Comparison of ENCODE assay signal across 7 cellular contexts in genomic region chr2:170361359-170361936, GRCh38.
DNase-seq lines count a peak whose midpoint lies in the region; ATAC-seq, FAIRE-seq and TF ChIP-seq lines count a peak whose summit lies in the region.

No MANE protein-coding gene starts in this region.

- peak; percentile 87 for TF ChIP-seq CTCF in Panc1 (IDR thresholded peaks at IDR 0.05)
- peak; percentile 78 for TF ChIP-seq CTCF in cardiac muscle cell (IDR thresholded peaks at IDR 0.05; ENCODE audit: low read depth, low read length)
- TF ChIP-seq CTCF in smooth muscle cell (IDR thresholded peaks at IDR 0.05; ENCODE audit: borderline replicate concordance, insufficient read depth, poor library complexity, severe bottlenecking), result peak; percentile 66

- H3K27me3 ChIP-seq in Panc1 (ENCODE audit: control insufficient read depth, insufficient read depth, low read length) (peaks cover 14% of the 10 kb centered on the region), cardiac muscle cell (peaks cover 26% of the 10 kb centered on the region), smooth muscle cell (ENCODE audit: low read depth) (peaks cover 5% of the 10 kb centered on the region)

- no peaks in the 10 kb centered on the region for H3F3A ChIP-seq in smooth muscle cell (ENCODE audit: low read depth)

- BruUV-seq in Panc1 (replicated peaks; lab: Mats Ljungman, UMichigan), result no TSS peak

- H3K4me1 ChIP-seq in Panc1 (ENCODE audit: control insufficient read depth, insufficient read depth, low read length), result no peaks in the 10 kb centered on the region; the same call in 1 of the 2 replicates
- H3K4me1 ChIP-seq in cardiac muscle cell (ENCODE audit: low read depth), result no peaks in the 10 kb centered on the region
- H3K4me1 ChIP-seq in smooth muscle cell (ENCODE audit: low read depth), result peaks cover 54% of the 10 kb centered on the region

- intact Hi-C loops in Panc1 (cut with micrococcal nuclease; ENCODE audit: unreplicated experiment), result loop anchor here (2.0 kb wide), 1 partner anchor 37 kb away; no protein-coding TSS in a partner anchor

- 13% methylated on average over 4 of the region's 4 CpGs for WGBS in smooth muscle cell (ENCODE audit: low lambda C conversion rate)

- H3K79me2 ChIP-seq in smooth muscle cell (ENCODE audit: low read depth), result no peaks in the 10 kb centered on the region

- no peak overlapping the region for H3K27ac ChIP-seq in Panc1 (ENCODE audit: low read length)
- H3K27ac ChIP-seq in cardiac muscle cell, result no peak overlapping the region
- H3K27ac ChIP-seq in smooth muscle cell (ENCODE audit: low read depth), result no peak overlapping the region

- CTCF ChIA-PET in Panc1 (lab: Charles Lee), result interaction anchor here (0.5 to 1.1 kb wide), 6 partner anchors 8 to 455 kb away, joined by 3 to 6 read pairs (median 3); partner anchors contain the start of gene GAD1

- peak; percentile 94 for FAIRE-seq in G401.6 (lab: Jason Lieb, UNC)

- H3K4me2 ChIP-seq in smooth muscle cell, result no peak overlapping the region

- POLR2A ChIA-PET in Panc1 (lab: Charles Lee), result no interaction called here

- H3K9ac ChIP-seq in smooth muscle cell (ENCODE audit: low read depth), result no peak overlapping the region

- ATAC-seq in HG02759 (IDR thresholded peaks at IDR 0.05; ENCODE audit: unreplicated experiment) (peak; percentile 54), Panc1 (peak; percentile 95)

- H3K36me3 ChIP-seq in Panc1 (ENCODE audit: control insufficient read depth, insufficient read depth, low read length) (no peaks in the 10 kb centered on the region; the same call in 1 of the 2 replicates), cardiac muscle cell (no peaks in the 10 kb centered on the region), smooth muscle cell (ENCODE audit: low read depth) (no peaks in the 10 kb centered on the region)

- in situ Hi-C loops in Panc1 (cut with HindIII; ENCODE audit: low pct_unique_long_range_greater_than_20kb, low sequenced_read_pairs), result no loop called here

- H3K9me3 ChIP-seq in Panc1 (ENCODE audit: control insufficient read depth, insufficient read depth, low read depth, low read length) (no peaks in the 10 kb centered on the region), cardiac muscle cell (ENCODE audit: low read depth) (no peaks in the 10 kb centered on the region), smooth muscle cell (replicated peaks; ENCODE audit: low read depth) (no peaks in the 10 kb centered on the region)

- H2AFZ ChIP-seq in smooth muscle cell (ENCODE audit: low read depth), result peak overlapping the region; percentile 62

- H4K20me1 ChIP-seq in smooth muscle cell (ENCODE audit: low read depth), result no peaks in the 10 kb centered on the region

- H3K4me3 ChIP-seq in Panc1 (ENCODE audit: low read depth in 2 of 2, low read length in 2 of 2), result no peak overlapping the region
- no peak overlapping the region for H3K4me3 ChIP-seq in cardiac muscle cell
- H3K4me3 ChIP-seq in smooth muscle cell, result no peak overlapping the region

- peak; percentile 15 for DNase-seq in Panc1 (ENCODE audit: low read depth, low spot score)
- peak; percentile 24 for DNase-seq in activated gamma-delta T cell treated with anti-CD3 and anti-CD28 coated beads, Interleukin-2, amount 50 U/mL, for 16 hours (ENCODE audit: low read depth)
- peak; percentile 67 to 69 for DNase-seq in cardiac muscle cell (ENCODE audit: low read depth in 1 of 2, low spot score in 1 of 2)
- no peak for DNase-seq in smooth muscle cell (lab: John Stamatoyannopoulos, UW; ENCODE audit: unreplicated experiment)
- no peak for DNase-seq in NK-92 (lab: John Stamatoyannopoulos, UW; ENCODE audit: unreplicated experiment)

Comparison
In these comparisons a context has a peak if more than half of its experiments do, and no peak if none do; other contexts are left out.
1. DNase-seq: peak in Panc1 (single experiment), activated gamma-delta T cell treated with anti-CD3 and anti-CD28 coated beads, Interleukin-2, amount 50 U/mL, for 16 hours (single experiment) and cardiac muscle cell (2 of 2); none in smooth muscle cell (single experiment) and NK-92 (single experiment).
2. Peak in every context shown above with its lines, with median percentiles within 50 percentile points of each other: CTCF ChIP-seq.